ENCODE assay signal across 19 cellular contexts in genomic region chr2:36245632-36246031, GRCh38.
A peak's percentile ranks its signal among the peaks of the same experiment; 100 is the strongest.
DNase-seq lines count a peak whose midpoint lies in the region; ATAC-seq and TF ChIP-seq lines count a peak whose summit lies in the region.
"Had no signal": no experiment of that assay in that cellular context is flagged by ENCODE, and none has a peak within 500 bp of the region (broad histone marks: within the 10 kb centered on the region; RNA-seq: fewer than 3 reads in every experiment).

No MANE protein-coding gene starts in this region.

- ATAC-seq in central memory CD8-positive, alpha-beta T cell (replicated peaks; ENCODE audit: extremely low read depth, poor library complexity, severe bottlenecking) = peak; percentile 5
- ATAC-seq: heart right ventricle, Right ventricle myocardium inferior had no signal

- DNase-seq in CD4-positive, alpha-beta memory T cell = peak in 1 of 5 donors; percentile 7
- peak; percentile 7 for DNase-seq in HT1080 (ENCODE audit: low read depth)
- DNase-seq in SKM-1 treated with dmso at 0.1 percent for 144 hours (lab: John Stamatoyannopoulos, UW; ENCODE audit: unreplicated experiment) = peak; percentile 27
- no peak for DNase-seq in central memory CD8-positive, alpha-beta T cell (ENCODE audit: low spot score in 2 of 2)
- no peak for DNase-seq in HCEC 1CT
- DNase-seq in dorsolateral prefrontal cortex = no peak
- no peak for DNase-seq in GM20000 (ENCODE audit: low spot score)
- DNase-seq: activated CD4-positive, alpha-beta T cell treated with anti-CD3 and anti-CD28 coated beads for 48 hours; activated naive CD4-positive, alpha-beta T cell; C1 segment of cervical spinal cord; DMS79; effector CD8-positive, alpha-beta T cell; heart right ventricle; islet precursor cell; NCI-H1048; NCI-H2107; substantia nigra; T-helper 17 cell had no signal

- H3K27ac Mint-ChIP-seq in CD4-positive, alpha-beta memory T cell = peak overlapping the region in 2 of 7 donors; percentile 51 to 91
- no peak overlapping the region for H3K27ac Mint-ChIP-seq in central memory CD8-positive, alpha-beta T cell (ENCODE audit: low read depth)

- intact Hi-C loops in CD4-positive, alpha-beta memory T cell (cut with micrococcal nuclease) = loop anchor here (1.0 to 10.0 kb wide), 2 partner anchors 112 to 271 kb away; no protein-coding TSS in a partner anchor
- intact Hi-C loops in dorsolateral prefrontal cortex (cut with DNase I) = no loop called here

- H3K9me3 ChIP-seq in CD4-positive, alpha-beta memory T cell (ENCODE audit: control insufficient read depth in 1 of 2, low read length in 2 of 2) = no peaks in the 10 kb centered on the region

- H3K27me3 Mint-ChIP-seq in CD4-positive, alpha-beta memory T cell = no peaks in the 10 kb centered on the region
- H3K27me3 Mint-ChIP-seq in central memory CD8-positive, alpha-beta T cell = no peaks in the 10 kb centered on the region
- H3K27me3 Mint-ChIP-seq: T-helper 17 cell had no signal

- peaks cover 0 to 2% of the 10 kb centered on the region in 2 donors for H3K36me3 Mint-ChIP-seq in CD4-positive, alpha-beta memory T cell
- peaks cover 3% of the 10 kb centered on the region for H3K36me3 Mint-ChIP-seq in central memory CD8-positive, alpha-beta T cell (ENCODE audit: insufficient read depth)

- H3K4me1 ChIP-seq in CD4-positive, alpha-beta memory T cell (ENCODE audit: insufficient read depth, low read length) = peaks cover 69% of the 10 kb centered on the region

- H3K27me3 ChIP-seq in CD4-positive, alpha-beta memory T cell (ENCODE audit: insufficient read depth, low read length) = no peaks in the 10 kb centered on the region
- H3K27me3 ChIP-seq in dorsolateral prefrontal cortex = no peaks in the 10 kb centered on the region
- H3K27me3 ChIP-seq: heart right ventricle had no signal

- H3K4me3 ChIP-seq in CD4-positive, alpha-beta memory T cell (ENCODE audit: low read length in 2 of 2) = no peak overlapping the region
- H3K4me3 ChIP-seq in dorsolateral prefrontal cortex = no peak overlapping the region
- H3K4me3 ChIP-seq: heart right ventricle had no signal

- no peak for TF ChIP-seq CTCF in dorsolateral prefrontal cortex (IDR thresholded peaks at IDR 0.05 in 54 of 56, conservative IDR thresholded peaks at IDR 0.05 in 2 of 56; ENCODE audit: low read depth in 1 of 56, partially characterized antibody in 56 of 56)
- no peak for TF ChIP-seq CTCF in GM20000 (IDR thresholded peaks at IDR 0.05; ENCODE audit: extremely low read depth, missing control alignments)

- peaks cover 55 to 80% (median 67%) of the 10 kb centered on the region in 4 donors for H3K4me1 Mint-ChIP-seq in CD4-positive, alpha-beta memory T cell
- peaks cover 76% of the 10 kb centered on the region for H3K4me1 Mint-ChIP-seq in central memory CD8-positive, alpha-beta T cell

- H3K9me3 Mint-ChIP-seq in CD4-positive, alpha-beta memory T cell = peaks cover 0 to 4% (median 0%) of the 10 kb centered on the region in 8 donors
- no peaks in the 10 kb centered on the region for H3K9me3 Mint-ChIP-seq in central memory CD8-positive, alpha-beta T cell

- peak overlapping the region in 5 of 8 donors; percentile 44 to 82 (median 66) for H3K4me3 Mint-ChIP-seq in CD4-positive, alpha-beta memory T cell
- peak overlapping the region; percentile 47 for H3K4me3 Mint-ChIP-seq in central memory CD8-positive, alpha-beta T cell

- no peak overlapping the region for H3K27ac ChIP-seq in CD4-positive, alpha-beta memory T cell (ENCODE audit: low read depth, low read length)
- no peak overlapping the region for H3K27ac ChIP-seq in dorsolateral prefrontal cortex
- H3K27ac ChIP-seq: heart right ventricle had no signal

- CTCF ChIA-PET in CD4-positive, alpha-beta memory T cell (lab: Charles Lee; ENCODE audit: partially characterized antibody) = interaction anchor here (1.3 kb wide), 1 partner anchor 272 kb away, joined by 3 read pairs; no protein-coding TSS in a partner anchor

- H3K36me3 ChIP-seq in CD4-positive, alpha-beta memory T cell (ENCODE audit: insufficient read depth, low read length) = no peaks in the 10 kb centered on the region
- H3K36me3 ChIP-seq: heart right ventricle had no signal

- POLR2A ChIA-PET in CD4-positive, alpha-beta memory T cell (lab: Charles Lee; ENCODE audit: partially characterized antibody) = interaction anchor here (1.1 to 1.5 kb wide), 2 partner anchors 9 to 11 kb away, joined by 3 to 6 read pairs; no protein-coding TSS in a partner anchor

Comparison
In these comparisons a context has a peak if more than half of its experiments do, and no peak if none do; other contexts are left out.
1. DNase-seq: peak in HT1080 (single experiment) and SKM-1 treated with dmso at 0.1 percent for 144 hours (single experiment); none in central memory CD8-positive, alpha-beta T cell (0 of 2), HCEC 1CT (single experiment), dorsolateral prefrontal cortex (0 of 10) and GM20000 (single experiment).